28 cellular contexts compared by ENCODE assay signal in genomic region chr7:33099154-33099940, GRCh38. TPM values are rescaled to one million over a fixed set of nuclear protein-coding genes. Genes with fewer than 3 reads are reported as not detected.
DNase-seq lines count a peak whose midpoint lies in the region; ATAC-seq, FAIRE-seq and TF ChIP-seq lines count a peak whose summit lies in the region.
"Had no signal": no experiment of that assay in that cellular context is flagged by ENCODE, and none has a peak within 500 bp of the region (broad histone marks: within the 10 kb centered on the region; RNA-seq: fewer than 3 reads in every experiment).

No MANE protein-coding gene starts in this region.

- H4K20me1 ChIP-seq in OCI-LY7 (ENCODE audit: insufficient read depth, low read length) = no peaks in the 10 kb centered on the region; the same call in 1 of the 2 replicates

- H3K36me3 ChIP-seq in OCI-LY7 (ENCODE audit: insufficient read depth, low read length) (peaks cover 87% of the 10 kb centered on the region), spleen (peaks cover 3 to 98% (median 71%) of the 10 kb centered on the region in 6 donors)

- WGBS in spleen, 5 donors = 61 to 89% (median 66%) methylated on average over 4 of the region's 4 CpGs

- TF ChIP-seq CTCF in OCI-LY7 (conservative IDR thresholded peaks at IDR 0.05; ENCODE audit: low read length) (no peak), spleen (IDR thresholded peaks at IDR 0.05 in 8 of 11, conservative IDR thresholded peaks at IDR 0.05 in 3 of 11) (no peak), natural killer cell (IDR thresholded peaks at IDR 0.05) (no peak)

- H3K27ac ChIP-seq in OCI-LY7 (ENCODE audit: low read depth, low read length, poor library complexity, severe bottlenecking) (peak overlapping the region; percentile 85), spleen (peak overlapping the region; percentile 24 to 80 (median 56))
- H3K27ac ChIP-seq: C4-2B, gastroesophageal sphincter, GM23248, SJSA1 had no signal

- no TSS peak for BruUV-seq in OCI-LY7 (replicated peaks; lab: Mats Ljungman, UMichigan)

- H3K79me2 ChIP-seq in OCI-LY7 (ENCODE audit: insufficient read depth, low read depth, low read length) = peaks cover 32% of the 10 kb centered on the region

- H3K4me1 ChIP-seq in OCI-LY7 (ENCODE audit: insufficient read depth, low read length, poor library complexity, severe bottlenecking) = peaks cover 29% of the 10 kb centered on the region
- H3K4me1 ChIP-seq in spleen = peaks cover 0 to 64% (median 16%) of the 10 kb centered on the region in 6 donors
- H3K4me1 ChIP-seq: gastroesophageal sphincter, SJSA1 had no signal

- H3K4me3 ChIP-seq in OCI-LY7 (ENCODE audit: low read depth, low read length, poor library complexity, severe bottlenecking) (peak overlapping the region; percentile 40), spleen (no peak overlapping the region)
- H3K4me3 ChIP-seq: gastroesophageal sphincter, GM23248, SJSA1 had no signal

- H3K9me3 Mint-ChIP-seq in natural killer cell = no peaks in the 10 kb centered on the region
- H3K9me3 Mint-ChIP-seq: brain; nephron; T-helper 1 cell treated with Interleukin-12 subunit alpha and Interleukin-12 subunit beta and Interleukin-4 antibody, amounts not matched to agents 30 μg/mL and 1 μg/mL, for 36 hours; type B pancreatic cell had no signal

- no peaks in the 10 kb centered on the region for H3K27me3 ChIP-seq in spleen (replicated peaks in 1 of 7)
- H3K27me3 ChIP-seq: gastroesophageal sphincter, SJSA1 had no signal

- POLR2A ChIA-PET in OCI-LY7 (lab: Charles Lee) = interaction anchor here (0.6 to 2.7 kb wide), 8 partner anchors 9 to 210 kb away, joined by 3 to 17 read pairs (median 6); partner anchors contain the start of genes NT5C3A and RP9

- no peaks in the 10 kb centered on the region for H3K9me3 ChIP-seq in OCI-LY7 (ENCODE audit: low read length)
- H3K9me3 ChIP-seq in spleen = no peaks in the 10 kb centered on the region
- H3K9me3 ChIP-seq: gastroesophageal sphincter, SJSA1 had no signal

- no peaks in the 10 kb centered on the region for H3K9me2 ChIP-seq in OCI-LY7 (ENCODE audit: insufficient read depth, low read length)

- H3K27ac Mint-ChIP-seq in natural killer cell = no peak overlapping the region
- H3K27ac Mint-ChIP-seq: brain; nephron; T-helper 1 cell treated with Interleukin-12 subunit alpha and Interleukin-12 subunit beta and Interleukin-4 antibody, amounts not matched to agents 30 μg/mL and 1 μg/mL, for 36 hours; type B pancreatic cell had no signal

- peaks cover 19% of the 10 kb centered on the region for H3K36me3 Mint-ChIP-seq in natural killer cell

- no peak overlapping the region for H2AFZ ChIP-seq in OCI-LY7 (ENCODE audit: low read length)
- H2AFZ ChIP-seq: GM23248 had no signal

- ATAC-seq in HG02571 (IDR thresholded peaks at IDR 0.05; ENCODE audit: unreplicated experiment) (no peak), natural killer cell (no peak)
- ATAC-seq: gastroesophageal sphincter had no signal

- DNase-seq in GM12891 (ENCODE audit: insufficient read length, low spot score) (no peak), OCI-LY7 (ENCODE audit: low spot score) (peak; percentile 74), germinal center (ENCODE audit: low spot score) (peak; percentile 43), spleen (no peak), NCI-H1930 (lab: John Stamatoyannopoulos, UW) (no peak), natural killer cell (no peak)
- DNase-seq: activated CD4-positive, alpha-beta T cell treated with anti-CD3 and anti-CD28 coated beads for 4 hours; activated naive CD4-positive, alpha-beta T cell treated with Interleukin-2 at 50 U/mL for 16 hours; activated T-cell treated with anti-CD3 and anti-CD28 coated beads, Interleukin-2, amount 50 U/mL, for 48 hours; EL; GM23248; midbrain; NCI-H1092; NCI-H1694 treated with DMSO at 0.1 percent for 48 hours; NCI-H2171; NCI-H524 treated with DMSO at 0.1 percent for 48 hours; small intestine; stimulated activated CD4-positive, alpha-beta T cell treated with anti-CD3 and anti-CD28 coated beads, Interleukin-1b, Interleukin-23, amount 100 ng/mL, for 48 hours had no signal

- no peaks in the 10 kb centered on the region for H3K27me3 Mint-ChIP-seq in natural killer cell (ENCODE audit: low read depth in 2 of 2)
- H3K27me3 Mint-ChIP-seq: brain, type B pancreatic cell had no signal

- no peak for TF ChIP-seq POLR2A in GM12891 (IDR thresholded peaks at IDR 0.05; ENCODE audit: low read depth, low read length)
- TF ChIP-seq POLR2A in spleen (IDR thresholded peaks at IDR 0.05) = no peak

- peak overlapping the region; percentile 70 for H3K4me2 ChIP-seq in OCI-LY7 (ENCODE audit: low read length)

- FAIRE-seq in GM12891 (lab: Jason Lieb, UNC) = peak; percentile 13
- FAIRE-seq: endothelial cell of umbilical vein, RCC 7860, small intestine had no signal

- CTCF ChIA-PET in OCI-LY7 (lab: Charles Lee; ENCODE audit: unreplicated experiment) = no interaction called here

- H3K4me3 Mint-ChIP-seq in natural killer cell = no peak overlapping the region
- H3K4me3 Mint-ChIP-seq: brain; nephron; T-helper 1 cell treated with Interleukin-12 subunit alpha and Interleukin-12 subunit beta and Interleukin-4 antibody, amounts not matched to agents 30 μg/mL and 1 μg/mL, for 36 hours; type B pancreatic cell had no signal

- H3K4me1 Mint-ChIP-seq in natural killer cell = peaks cover 3 to 13% of the 10 kb centered on the region in 2 donors
- H3K4me1 Mint-ChIP-seq: nephron had no signal

- intact Hi-C loops in OCI-LY7 (cut with micrococcal nuclease; ENCODE audit: unreplicated experiment) (loop anchor here (2.0 kb wide), 1 partner anchor 37 kb away; the partner anchor contains the start of gene NT5C3A), spleen (cut with DNase I; ENCODE audit: low total_unique reads) (no loop called here), natural killer cell (cut with micrococcal nuclease) (no loop called here)

TF ChIP-seq in GM12891, 5 proteins besides CTCF, POLR2A, EP300 and RAD21:
- no peak for TF ChIP-seq PAX5 (IDR thresholded peaks at IDR 0.05; ENCODE audit: insufficient read depth, low read length, severe bottlenecking)
- peak; percentile 48; the same call in 1 of the 2 replicates for TF ChIP-seq SPI1 (IDR thresholded peaks at IDR 0.05; ENCODE audit: low read depth, low read length)

RNA-seq across cellular contexts. Expression of gene RP9, which starts 9.9 kb away (rescaled TPM):
- polyA plus RNA-seq in GM12891 (2012; ENCODE audit: low read depth, missing spikeins) = 14.1 TPM
- 21.8 and 22.0 TPM in 2 replicates for total RNA-seq in OCI-LY7 (2014; rRNA removed; shearing (Covaris generic))
- total RNA-seq in OCI-LY7 (2022) (23.3 and 24.1 TPM in 2 replicates), spleen (10 to 100 TPM; 12.6 to 28.0 (median 18.8) TPM), natural killer cell (10 to 100 TPM; 19.1 to 27.6 (median 21.9) TPM)
- 10 to 100 TPM; 19.3 to 48.1 (median 33.3) TPM for polyA plus RNA-seq in spleen

RNA-seq across cellular contexts. Expression of gene BBS9, which starts 30.0 kb away (rescaled TPM):
- polyA plus RNA-seq in GM12891 (2012; ENCODE audit: low read depth, missing spikeins) = 2.6 TPM
- total RNA-seq in OCI-LY7 (2014; rRNA removed; shearing (Covaris generic)) = 4.8 and 6.8 TPM in 2 replicates
- 14.8 and 16.0 TPM in 2 replicates for total RNA-seq in OCI-LY7 (2022)
- 10 to 100 TPM; 18.8 to 44.1 (median 29.6) TPM for total RNA-seq in spleen
- 1 to 10 TPM; 2.3 to 4.0 (median 3.9) TPM for polyA plus RNA-seq in spleen
- total RNA-seq in natural killer cell = 10 to 100 TPM; 25.1 to 34.6 (median 34.4) TPM

RNA-seq across cellular contexts. Expression of gene NT5C3A, which starts 36.8 kb away (rescaled TPM):
- 68.2 TPM for polyA plus RNA-seq in GM12891 (2012; ENCODE audit: low read depth, missing spikeins)
- total RNA-seq in OCI-LY7 (2014; rRNA removed; shearing (Covaris generic)) = 34.7 and 37.1 TPM in 2 replicates
- total RNA-seq in OCI-LY7 (2022) (55.3 and 62.4 TPM in 2 replicates), spleen (10 to 100 TPM; 36.0 to 81.8 (median 46.1) TPM), natural killer cell (10 to 100 TPM; 33.7 to 49.8 (median 49.5) TPM)
- polyA plus RNA-seq in spleen = 10 to 100 TPM; 30.5 to 53.1 (median 39.8) TPM

Comparison
In these comparisons a context has a peak if more than half of its experiments do, and no peak if none do; other contexts are left out.
1. DNase-seq: peak in OCI-LY7 (single experiment) and germinal center (single experiment); none in GM12891 (single experiment), spleen (single experiment), NCI-H1930 (0 of 2) and natural killer cell (single experiment).